31 cellular contexts compared by ENCODE assay signal in genomic region chr3:130380398-130380797, GRCh38. TPM values are rescaled to one million over a fixed set of nuclear protein-coding genes. Genes with fewer than 3 reads are reported as not detected.
"Had no signal": no experiment of that assay in that cellular context is flagged by ENCODE, and none has a peak within 500 bp of the region (broad histone marks: within the 10 kb centered on the region; RNA-seq: fewer than 3 reads in every experiment).

No MANE protein-coding gene starts in this region.

- DNase-seq: colonic mucosa; cortex of kidney; dermis blood vessel endothelial cell; dorsolateral prefrontal cortex; effector CD4-positive, alpha-beta T cell; effector CD8-positive, alpha-beta T cell; effector memory CD4-positive, alpha-beta T cell; effector memory CD8-positive, alpha-beta T cell; endodermal cell; esophagus squamous epithelium; foreskin fibroblast; foreskin keratinocyte; foreskin melanocyte; gastrocnemius medialis; glutamatergic neuron; head of caudate nucleus; heart left ventricle; heart right ventricle had no signal

- H3K27me3 ChIP-seq: colonic mucosa, dorsolateral prefrontal cortex, esophagus muscularis mucosa, esophagus squamous epithelium, foreskin keratinocyte, gastrocnemius medialis, heart left ventricle had no signal

- H3K4me3 Mint-ChIP-seq: dendritic cell treated with granulocyte-macrophage colony-stimulating factor and Interleukin-4, amounts not matched to agents 40 ng/mL and 50 ng/mL, for 4 days; effector memory CD8-positive, alpha-beta T cell; endodermal cell had no signal

- H3K36me3 ChIP-seq: colonic mucosa, esophagus muscularis mucosa, esophagus squamous epithelium, gastrocnemius medialis, gastroesophageal sphincter, heart left ventricle, heart right ventricle had no signal

- H3K27ac ChIP-seq: colonic mucosa, coronary artery, dorsolateral prefrontal cortex, epithelial cell of prostate, esophagus muscularis mucosa, esophagus squamous epithelium, foreskin keratinocyte, gastrocnemius medialis, gastroesophageal sphincter, heart left ventricle, heart right ventricle had no signal

- H3K4me3 ChIP-seq: colonic mucosa, coronary artery, dorsolateral prefrontal cortex, esophagus muscularis mucosa, esophagus squamous epithelium, gastrocnemius medialis, gastroesophageal sphincter, heart left ventricle, heart right ventricle had no signal

- FAIRE-seq: colon, endometrium, endothelial cell of umbilical vein, frontal cortex had no signal

- H3K4me1 Mint-ChIP-seq: endodermal cell had no signal

- H3K27ac Mint-ChIP-seq: dendritic cell treated with granulocyte-macrophage colony-stimulating factor and Interleukin-4, amounts not matched to agents 40 ng/mL and 50 ng/mL, for 4 days; effector memory CD8-positive, alpha-beta T cell; endodermal cell had no signal

- ATAC-seq: effector memory CD8-positive, alpha-beta T cell; esophagus mucosa; foreskin keratinocyte; gastrocnemius medialis; gastroesophageal sphincter; heart left ventricle; heart right ventricle had no signal

- H3K9me3 ChIP-seq: colonic mucosa, esophagus muscularis mucosa, esophagus squamous epithelium, gastrocnemius medialis, gastroesophageal sphincter, heart left ventricle, heart right ventricle had no signal

- H3K9me3 Mint-ChIP-seq: endodermal cell had no signal

- H3K4me1 ChIP-seq: colonic mucosa, esophagus muscularis mucosa, esophagus squamous epithelium, foreskin keratinocyte, gastrocnemius medialis, gastroesophageal sphincter, heart left ventricle, heart right ventricle had no signal

RNA-seq across cellular contexts. Expression of gene COL6A5, which starts 34.9 kb away (rescaled TPM):
- total RNA-seq: dermis blood vessel endothelial cell, dermis microvascular lymphatic vessel endothelial cell, endothelial cell of umbilical vein, epithelial cell of proximal tubule, esophagus muscularis mucosa, foreskin keratinocyte, gastrocnemius medialis, glomerular endothelial cell, heart right ventricle had no signal
- polyA plus RNA-seq: endothelial cell of umbilical vein, foreskin keratinocyte, heart left ventricle, heart right ventricle had no signal
